Comparison of ENCODE assay signal across 17 cellular contexts in the genomic region with DNA sequence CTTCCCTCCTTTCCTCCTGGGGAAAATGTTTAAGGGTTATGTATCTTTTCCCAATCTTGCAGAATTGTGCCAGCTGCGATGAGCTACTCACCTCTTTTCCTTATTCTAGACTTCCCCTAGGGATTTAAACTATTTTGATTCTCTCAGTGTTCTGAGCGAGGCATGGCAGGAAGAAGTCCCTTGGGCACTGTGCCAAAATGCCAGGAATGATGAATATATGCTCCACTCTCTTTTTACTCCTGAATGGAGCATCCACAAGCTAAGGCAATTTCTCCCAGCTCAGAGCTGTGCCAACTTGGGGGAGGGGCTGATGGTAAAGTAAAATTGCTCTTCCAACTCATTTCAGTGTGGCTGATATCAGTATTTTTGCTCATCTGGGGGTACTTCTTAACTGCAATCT. TPM values are rescaled to one million over a fixed set of nuclear protein-coding genes. Genes with fewer than 3 reads are reported as not detected.
DNase-seq lines count a peak whose midpoint lies in the region; ATAC-seq lines count a peak whose summit lies in the region.
"Had no signal": no experiment of that assay in that cellular context is flagged by ENCODE, and none has a peak within 500 bp of the region (broad histone marks: within the 10 kb centered on the region; RNA-seq: fewer than 3 reads in every experiment).

No MANE protein-coding gene starts in this region.

- peaks cover 2% of the 10 kb centered on the region for H3K27me3 Mint-ChIP-seq in activated naive CD8-positive, alpha-beta T cell treated with anti-CD3 and anti-CD28 coated beads, Interleukin-2, amount 10 ng/mL, durations not matched to agents 7 days and 5 days
- no peaks in the 10 kb centered on the region for H3K27me3 Mint-ChIP-seq in stimulated activated naive CD8-positive, alpha-beta T cell treated with anti-CD3 and anti-CD28 coated beads, Interleukin-15, amount 100 ng/mL, for 72 hours
- H3K27me3 Mint-ChIP-seq in activated T-helper 2 cell treated with anti-CD3 and anti-CD28 coated beads, Interferon-gamma antibody, Interleukin-2, Interleukin-4, amounts not matched to agents 10 μg/mL and 5 μg/mL and 100 μg/mL, durations not matched to agents 14 hours and 24 hours and 36 hours (ENCODE audit: low read depth) = no peaks in the 10 kb centered on the region

- H3K9me3 Mint-ChIP-seq in activated naive CD4-positive, alpha-beta T cell treated with anti-CD3 and anti-CD28 coated beads, Interleukin-2, amount 50 U/mL, for 72 hours = peaks cover 4 to 12% of the 10 kb centered on the region in 2 donors
- peaks cover 6% of the 10 kb centered on the region for H3K9me3 Mint-ChIP-seq in activated naive CD8-positive, alpha-beta T cell treated with anti-CD3 and anti-CD28 coated beads, Interleukin-2, amount 10 ng/mL, durations not matched to agents 7 days and 5 days
- H3K9me3 Mint-ChIP-seq in stimulated activated naive CD8-positive, alpha-beta T cell treated with anti-CD3 and anti-CD28 coated beads, Interleukin-15, amount 100 ng/mL, for 72 hours = peaks cover 6 to 15% of the 10 kb centered on the region in 2 donors
- H3K9me3 Mint-ChIP-seq in activated T-helper 2 cell treated with anti-CD3 and anti-CD28 coated beads, Interferon-gamma antibody, Interleukin-2, Interleukin-4, amounts not matched to agents 10 μg/mL and 5 μg/mL and 100 μg/mL, durations not matched to agents 14 hours and 24 hours and 36 hours = peaks cover 11% of the 10 kb centered on the region

- H3K4me1 Mint-ChIP-seq in activated naive CD8-positive, alpha-beta T cell treated with anti-CD3 and anti-CD28 coated beads, Interleukin-2, amount 10 ng/mL, durations not matched to agents 7 days and 5 days = peaks cover 23% of the 10 kb centered on the region
- peaks cover 47% of the 10 kb centered on the region for H3K4me1 Mint-ChIP-seq in stimulated activated naive CD8-positive, alpha-beta T cell treated with anti-CD3 and anti-CD28 coated beads, Interleukin-15, amount 100 ng/mL, for 72 hours
- peaks cover 32% of the 10 kb centered on the region for H3K4me1 Mint-ChIP-seq in activated T-helper 2 cell treated with anti-CD3 and anti-CD28 coated beads, Interferon-gamma antibody, Interleukin-2, Interleukin-4, amounts not matched to agents 10 μg/mL and 5 μg/mL and 100 μg/mL, durations not matched to agents 14 hours and 24 hours and 36 hours (ENCODE audit: low read depth)

- ATAC-seq in activated naive CD4-positive, alpha-beta T cell treated with anti-CD3 and anti-CD28 coated beads, Interleukin-2, amount 50 U/mL, for 72 hours = no peak
- no peak for ATAC-seq in activated naive CD8-positive, alpha-beta T cell treated with anti-CD3 and anti-CD28 coated beads, Interleukin-2, amount 10 ng/mL, durations not matched to agents 7 days and 5 days (ENCODE audit: low read depth)
- ATAC-seq in stimulated activated naive CD8-positive, alpha-beta T cell treated with anti-CD3 and anti-CD28 coated beads, Interleukin-15, amount 100 ng/mL, for 72 hours = no peak
- ATAC-seq: HCT116 had no signal

- DNase-seq in activated naive CD4-positive, alpha-beta T cell treated with anti-CD3 and anti-CD28 coated beads, Interleukin-2, amount 50 U/mL, for 72 hours (ENCODE audit: low spot score in 2 of 2) = no peak
- no peak for DNase-seq in activated naive CD4-positive, alpha-beta T cell (lab: John Stamatoyannopoulos, UW)
- DNase-seq in NCI-H2171 treated with DMSO at 0.1 percent for 48 hours (lab: John Stamatoyannopoulos, UW) (peak; percentile 41), globus pallidus (ENCODE audit: low spot score) (no peak), SIG-M5 (lab: John Stamatoyannopoulos, UW) (no peak)
- DNase-seq in activated naive CD8-positive, alpha-beta T cell treated with anti-CD3 and anti-CD28 coated beads, Interleukin-2, amount 10 ng/mL, durations not matched to agents 7 days and 5 days = no peak
- DNase-seq in stimulated activated naive CD8-positive, alpha-beta T cell treated with anti-CD3 and anti-CD28 coated beads, Interleukin-15, amount 100 ng/mL, for 72 hours = no peak
- DNase-seq in activated T-helper 2 cell treated with anti-CD3 and anti-CD28 coated beads, Interferon-gamma antibody, Interleukin-2, Interleukin-4, amounts not matched to agents 10 μg/mL and 5 μg/mL and 100 μg/mL, durations not matched to agents 14 hours and 24 hours and 36 hours (ENCODE audit: low spot score) = no peak
- DNase-seq: left ventricle myocardium inferior, NCI-H1694 treated with DMSO at 0.1 percent for 48 hours, transverse colon had no signal

- peaks cover 8 to 26% of the 10 kb centered on the region in 2 donors for H3K36me3 Mint-ChIP-seq in activated naive CD4-positive, alpha-beta T cell treated with anti-CD3 and anti-CD28 coated beads, Interleukin-2, amount 50 U/mL, for 72 hours
- peaks cover 4% of the 10 kb centered on the region for H3K36me3 Mint-ChIP-seq in activated naive CD8-positive, alpha-beta T cell treated with anti-CD3 and anti-CD28 coated beads, Interleukin-2, amount 10 ng/mL, durations not matched to agents 7 days and 5 days
- peaks cover 3% of the 10 kb centered on the region for H3K36me3 Mint-ChIP-seq in activated T-helper 2 cell treated with anti-CD3 and anti-CD28 coated beads, Interferon-gamma antibody, Interleukin-2, Interleukin-4, amounts not matched to agents 10 μg/mL and 5 μg/mL and 100 μg/mL, durations not matched to agents 14 hours and 24 hours and 36 hours (ENCODE audit: low read depth)

- peak overlapping the region; percentile 50 to 67 for H3K27ac Mint-ChIP-seq in activated naive CD4-positive, alpha-beta T cell treated with anti-CD3 and anti-CD28 coated beads, Interleukin-2, amount 50 U/mL, for 72 hours
- H3K27ac Mint-ChIP-seq in activated naive CD8-positive, alpha-beta T cell treated with anti-CD3 and anti-CD28 coated beads, Interleukin-2, amount 10 ng/mL, durations not matched to agents 7 days and 5 days = peak overlapping the region; percentile 86
- H3K27ac Mint-ChIP-seq in stimulated activated naive CD8-positive, alpha-beta T cell treated with anti-CD3 and anti-CD28 coated beads, Interleukin-15, amount 100 ng/mL, for 72 hours = peak overlapping the region; percentile 68 to 69
- H3K27ac Mint-ChIP-seq in activated T-helper 2 cell treated with anti-CD3 and anti-CD28 coated beads, Interferon-gamma antibody, Interleukin-2, Interleukin-4, amounts not matched to agents 10 μg/mL and 5 μg/mL and 100 μg/mL, durations not matched to agents 14 hours and 24 hours and 36 hours = no peak overlapping the region

- H3K4me3 Mint-ChIP-seq in activated naive CD8-positive, alpha-beta T cell treated with anti-CD3 and anti-CD28 coated beads, Interleukin-2, amount 10 ng/mL, durations not matched to agents 7 days and 5 days = no peak overlapping the region
- peak overlapping the region in 1 of 2 donors; percentile 4 for H3K4me3 Mint-ChIP-seq in stimulated activated naive CD8-positive, alpha-beta T cell treated with anti-CD3 and anti-CD28 coated beads, Interleukin-15, amount 100 ng/mL, for 72 hours
- H3K4me3 Mint-ChIP-seq in activated T-helper 2 cell treated with anti-CD3 and anti-CD28 coated beads, Interferon-gamma antibody, Interleukin-2, Interleukin-4, amounts not matched to agents 10 μg/mL and 5 μg/mL and 100 μg/mL, durations not matched to agents 14 hours and 24 hours and 36 hours (ENCODE audit: low read depth) = no peak overlapping the region

- intact Hi-C loops in activated T-helper 2 cell treated with anti-CD3 and anti-CD28 coated beads, Interferon-gamma antibody, Interleukin-2, Interleukin-4, amounts not matched to agents 10 μg/mL and 5 μg/mL and 100 μg/mL, durations not matched to agents 14 hours and 24 hours and 36 hours (cut with micrococcal nuclease) = loop anchor here (1.0 to 5.0 kb wide), 4 partner anchors 57 to 1364 kb away; partner anchors contain the start of genes DNAJB14 and STPG2

- POLR2A ChIA-PET in activated naive CD8-positive, alpha-beta T cell treated with anti-CD3 and anti-CD28 coated beads, Interleukin-2, amount 10 ng/mL, durations not matched to agents 7 days and 5 days (lab: Charles Lee) = no interaction called here

RNA-seq across cellular contexts. Expression of gene C4orf17, which starts 4.0 kb away (rescaled TPM):
- not detected for total RNA-seq in activated naive CD4-positive, alpha-beta T cell treated with anti-CD3 and anti-CD28 coated beads, Interleukin-2, amount 50 U/mL, for 72 hours
- total RNA-seq in activated naive CD8-positive, alpha-beta T cell treated with anti-CD3 and anti-CD28 coated beads, Interleukin-2, amount 10 ng/mL, durations not matched to agents 7 days and 5 days = not detected
- not detected in 2 replicates for total RNA-seq in activated T-helper 2 cell treated with anti-CD3 and anti-CD28 coated beads, Interferon-gamma antibody, Interleukin-2, Interleukin-4, amounts not matched to agents 10 μg/mL and 5 μg/mL and 100 μg/mL, durations not matched to agents 14 hours and 24 hours and 36 hours
- total RNA-seq: astrocyte, Daoy, dermis microvascular lymphatic vessel endothelial cell, left ventricle myocardium inferior, pulmonary artery endothelial cell, SK-MEL-5, transverse colon had no signal

RNA-seq across cellular contexts. Expression of gene TRMT10A, which starts 57.1 kb away (rescaled TPM):
- 10 to 100 TPM in 1 of 2 donors, 1 to 10 TPM in 1; 6.1 to 17.2 TPM for total RNA-seq in activated naive CD4-positive, alpha-beta T cell treated with anti-CD3 and anti-CD28 coated beads, Interleukin-2, amount 50 U/mL, for 72 hours
- total RNA-seq in activated naive CD8-positive, alpha-beta T cell treated with anti-CD3 and anti-CD28 coated beads, Interleukin-2, amount 10 ng/mL, durations not matched to agents 7 days and 5 days = 1 to 10 TPM; 5.5 to 6.3 TPM
- total RNA-seq in activated T-helper 2 cell treated with anti-CD3 and anti-CD28 coated beads, Interferon-gamma antibody, Interleukin-2, Interleukin-4, amounts not matched to agents 10 μg/mL and 5 μg/mL and 100 μg/mL, durations not matched to agents 14 hours and 24 hours and 36 hours = 7.9 and 8.4 TPM in 2 replicates
